14 cellular contexts compared by ENCODE assay signal in the genomic region with DNA sequence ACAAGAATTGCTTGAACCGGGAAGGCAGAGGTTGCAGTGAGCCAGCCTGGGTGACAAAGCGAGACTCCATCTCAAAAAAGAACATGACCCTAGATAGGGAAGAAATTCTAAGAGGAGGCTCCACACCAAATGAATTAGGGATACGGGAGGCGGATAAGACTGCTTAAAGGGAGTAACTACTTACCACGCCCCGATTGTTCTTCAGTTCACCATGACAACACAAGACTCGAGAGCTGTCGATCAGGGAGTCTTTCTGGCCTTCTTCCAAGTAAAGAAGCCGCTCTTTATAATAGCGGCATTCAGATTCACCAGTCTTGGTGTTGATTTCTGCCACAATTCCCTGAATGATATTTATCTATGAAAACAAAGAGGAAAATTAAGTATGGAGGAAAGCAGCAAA. TPM values are rescaled to one million over a fixed set of nuclear protein-coding genes. Genes with fewer than 3 reads are reported as not detected.
DNase-seq lines count a peak whose midpoint lies in the region; ATAC-seq, FAIRE-seq and TF ChIP-seq lines count a peak whose summit lies in the region.
"Had no signal": no experiment of that assay in that cellular context is flagged by ENCODE, and none has a peak within 500 bp of the region (broad histone marks: within the 10 kb centered on the region; RNA-seq: fewer than 3 reads in every experiment).

No MANE protein-coding gene starts in this region.

- H3K9me3 Mint-ChIP-seq in naive thymus-derived CD8-positive, alpha-beta T cell = no peaks in the 10 kb centered on the region
- H3K9me3 Mint-ChIP-seq in activated CD4-positive, alpha-beta T cell treated with anti-CD3 and anti-CD28 coated beads, Interleukin-2, amount 10 ng/mL, durations not matched to agents 24 days and 14 days = peaks cover 3% of the 10 kb centered on the region

- intact Hi-C loops in A673 (cut with micrococcal nuclease; ENCODE audit: unreplicated experiment) = no loop called here
- intact Hi-C loops in activated CD4-positive, alpha-beta T cell treated with anti-CD3 and anti-CD28 coated beads, Interleukin-2, amount 10 ng/mL, durations not matched to agents 24 days and 14 days (cut with micrococcal nuclease) = loop anchor here (2.0 kb wide), 1 partner anchor 14 kb away; no protein-coding TSS in a partner anchor

- peak overlapping the region in 1 of 10 donors; percentile 41 for H3K4me3 Mint-ChIP-seq in naive thymus-derived CD8-positive, alpha-beta T cell
- H3K4me3 Mint-ChIP-seq in activated CD4-positive, alpha-beta T cell treated with anti-CD3 and anti-CD28 coated beads, Interleukin-2, amount 10 ng/mL, durations not matched to agents 24 days and 14 days = no peak overlapping the region

- H3K4me3 ChIP-seq in A673 (ENCODE audit: low read depth, low read length, poor library complexity, severe bottlenecking) = no peak overlapping the region

- H3K4me1 Mint-ChIP-seq in naive thymus-derived CD8-positive, alpha-beta T cell = peaks cover 26 to 54% (median 41%) of the 10 kb centered on the region in 4 donors
- H3K4me1 Mint-ChIP-seq in activated CD4-positive, alpha-beta T cell treated with anti-CD3 and anti-CD28 coated beads, Interleukin-2, amount 10 ng/mL, durations not matched to agents 24 days and 14 days = peaks cover 23% of the 10 kb centered on the region

- H3K27ac ChIP-seq in A673 (ENCODE audit: low read depth, low read length, poor library complexity, severe bottlenecking) = no peak overlapping the region

- POLR2A ChIA-PET in A673 (lab: Charles Lee; ENCODE audit: low non-redundant PET) = no interaction called here
- POLR2A ChIA-PET in naive thymus-derived CD8-positive, alpha-beta T cell (lab: Charles Lee) = interaction anchor here (1.2 to 3.9 kb wide), 4 partner anchors 11 to 64 kb away, joined by 5 to 20 read pairs (median 8); partner anchors contain the start of gene ARHGEF3

- no peaks in the 10 kb centered on the region for H3K27me3 Mint-ChIP-seq in naive thymus-derived CD8-positive, alpha-beta T cell
- no peaks in the 10 kb centered on the region for H3K27me3 Mint-ChIP-seq in activated CD4-positive, alpha-beta T cell treated with anti-CD3 and anti-CD28 coated beads, Interleukin-2, amount 10 ng/mL, durations not matched to agents 24 days and 14 days

- ATAC-seq in naive thymus-derived CD8-positive, alpha-beta T cell = no peak

- H3K27me3 ChIP-seq in A673 (replicated peaks; ENCODE audit: insufficient read depth, low read depth, low read length, poor library complexity) = no peaks in the 10 kb centered on the region

- H3K36me3 Mint-ChIP-seq in naive thymus-derived CD8-positive, alpha-beta T cell = peaks cover 3 to 84% (median 36%) of the 10 kb centered on the region in 3 donors
- peaks cover 59% of the 10 kb centered on the region for H3K36me3 Mint-ChIP-seq in activated CD4-positive, alpha-beta T cell treated with anti-CD3 and anti-CD28 coated beads, Interleukin-2, amount 10 ng/mL, durations not matched to agents 24 days and 14 days (ENCODE audit: low read depth)

- FAIRE-seq in GM19239 (lab: Jason Lieb, UNC) = no peak

- BruUV-seq in A673 (replicated peaks; lab: Mats Ljungman, UMichigan) = no TSS peak

- peak overlapping the region in 9 of 10 donors; percentile 14 to 94 (median 68) for H3K27ac Mint-ChIP-seq in naive thymus-derived CD8-positive, alpha-beta T cell
- H3K27ac Mint-ChIP-seq in activated CD4-positive, alpha-beta T cell treated with anti-CD3 and anti-CD28 coated beads, Interleukin-2, amount 10 ng/mL, durations not matched to agents 24 days and 14 days = no peak overlapping the region

- H3K4me1 ChIP-seq in A673 (ENCODE audit: insufficient read depth, low read length, poor library complexity, severe bottlenecking) = no peaks in the 10 kb centered on the region

- CTCF ChIA-PET in A673 (lab: Charles Lee) = no interaction called here

- DNase-seq in A673 (ENCODE audit: low spot score) = peak; percentile 6
- peak; percentile 40 for DNase-seq in COLO829 (ENCODE audit: low spot score)
- peak; percentile 89 for DNase-seq in NCI-H748 (lab: John Stamatoyannopoulos, UW; ENCODE audit: unreplicated experiment)
- DNase-seq in naive thymus-derived CD8-positive, alpha-beta T cell = no peak
- DNase-seq in activated CD4-positive, alpha-beta T cell treated with anti-CD3 and anti-CD28 coated beads, Interleukin-2, amount 10 ng/mL, durations not matched to agents 24 days and 14 days = no peak
- no peak for DNase-seq in GM19239 (ENCODE audit: insufficient read length, low spot score)
- DNase-seq in NCI-H1092 (lab: John Stamatoyannopoulos, UW) = no peak
- DNase-seq: AML-193, DMS79, KBM-7, NCI-H2107, NCI-H446, NCI-H69, RPMI8226 had no signal

- no peaks in the 10 kb centered on the region for H3K36me3 ChIP-seq in A673 (ENCODE audit: insufficient read depth, low read length, poor library complexity, severe bottlenecking)

- H3K9me3 ChIP-seq in A673 (ENCODE audit: low read depth, low read length, poor library complexity, severe bottlenecking) = no peaks in the 10 kb centered on the region

- no peak for TF ChIP-seq CTCF in A673 (conservative IDR thresholded peaks at IDR 0.05; ENCODE audit: low read depth, low read length)

RNA-seq across cellular contexts. Expression of gene TASOR, which starts 53.9 kb away (rescaled TPM):
- 29.0 and 32.6 TPM in 2 replicates for total RNA-seq in A673 (2021)
- total RNA-seq in naive thymus-derived CD8-positive, alpha-beta T cell = 100 to 1,000 TPM; 101 to 103 TPM
- 10 to 100 TPM; 25.1 to 32.0 (median 29.6) TPM for polyA plus RNA-seq in naive thymus-derived CD8-positive, alpha-beta T cell
- 65.0 and 65.1 TPM in 2 replicates for total RNA-seq in activated CD4-positive, alpha-beta T cell treated with anti-CD3 and anti-CD28 coated beads, Interleukin-2, amount 10 ng/mL, durations not matched to agents 24 days and 14 days

Comparison
In these comparisons a context has a peak if more than half of its experiments do, and no peak if none do; other contexts are left out.
1. DNase-seq: peak in A673 (single experiment), COLO829 (single experiment) and NCI-H748 (single experiment); none in naive thymus-derived CD8-positive, alpha-beta T cell (0 of 10), activated CD4-positive, alpha-beta T cell treated with anti-CD3 and anti-CD28 coated beads, Interleukin-2, amount 10 ng/mL, durations not matched to agents 24 days and 14 days (single experiment), GM19239 (single experiment) and NCI-H1092 (single experiment).